Comparison of ENCODE assay signal across 8 cellular contexts in genomic region chr10:23439920-23440875, GRCh38. TPM values are rescaled to one million over a fixed set of nuclear protein-coding genes. Genes with fewer than 3 reads are reported as not detected.
A peak's percentile ranks its signal among the peaks of the same experiment; 100 is the strongest.
DNase-seq lines count a peak whose midpoint lies in the region; ATAC-seq and TF ChIP-seq lines count a peak whose summit lies in the region.

No MANE protein-coding gene starts in this region.

- no peaks in the 10 kb centered on the region for H3K27me3 ChIP-seq in DOHH2 (ENCODE audit: control insufficient read depth, low read length)
- no peaks in the 10 kb centered on the region for H3K27me3 ChIP-seq in muscle layer of colon (ENCODE audit: control insufficient read depth in 1 of 2, insufficient read depth in 2 of 2, low read length in 2 of 2)

- H3K9me2 ChIP-seq in DOHH2 (replicated peaks; ENCODE audit: control insufficient read depth, low read length) = no peaks in the 10 kb centered on the region

- DNase-seq in Jurkat, Clone E6-1 (ENCODE audit: low read depth, low spot score) = no peak
- peak; percentile 47 for DNase-seq in activated CD8-positive, alpha-beta memory T cell treated with anti-CD3 and anti-CD28 coated beads, Interleukin-2, amount 10 ng/mL, durations not matched to agents 7 days and 5 days
- no peak for DNase-seq in epithelial cell of prostate (ENCODE audit: low read depth, low spot score)
- DNase-seq in stromal cell of bone marrow (ENCODE audit: low read depth) = peak; percentile 45
- no peak for DNase-seq in cerebellar nuclear complex (lab: John Stamatoyannopoulos, UW)

- no peaks in the 10 kb centered on the region for H3K9me3 Mint-ChIP-seq in activated CD8-positive, alpha-beta memory T cell treated with anti-CD3 and anti-CD28 coated beads, Interleukin-2, amount 10 ng/mL, durations not matched to agents 7 days and 5 days (ENCODE audit: low read depth)

- H3K79me2 ChIP-seq in DOHH2 (ENCODE audit: control insufficient read depth, low read length) = peaks cover 45% of the 10 kb centered on the region

- peaks cover 7% of the 10 kb centered on the region for H3F3A ChIP-seq in DOHH2 (ENCODE audit: control insufficient read depth, insufficient read depth)

- H3K4me3 ChIP-seq in DOHH2 (ENCODE audit: low read length) (peak overlapping the region; percentile 91), muscle layer of colon (ENCODE audit: low read depth in 1 of 2, low read length in 2 of 2) (peak overlapping the region; percentile 72 to 78)
- peak overlapping the region; percentile 53 for H3K4me3 ChIP-seq in Jurkat, Clone E6-1 (ENCODE audit: low read length)

- H3K4me1 Mint-ChIP-seq in activated CD8-positive, alpha-beta memory T cell treated with anti-CD3 and anti-CD28 coated beads, Interleukin-2, amount 10 ng/mL, durations not matched to agents 7 days and 5 days = peaks cover 37% of the 10 kb centered on the region

- H3K27me3 Mint-ChIP-seq in activated CD8-positive, alpha-beta memory T cell treated with anti-CD3 and anti-CD28 coated beads, Interleukin-2, amount 10 ng/mL, durations not matched to agents 7 days and 5 days = peaks cover 2% of the 10 kb centered on the region

- no peak for TF ChIP-seq CTCF in DOHH2 (IDR thresholded peaks at IDR 0.05; ENCODE audit: low read depth, low read length, poor library complexity, severe bottlenecking)

- H3K4me1 ChIP-seq in DOHH2 (ENCODE audit: control insufficient read depth, low read length) (peaks cover 41% of the 10 kb centered on the region), muscle layer of colon (ENCODE audit: insufficient read depth, low read length) (peaks cover 34% of the 10 kb centered on the region)

- peaks cover 8% of the 10 kb centered on the region for H3K36me3 Mint-ChIP-seq in activated CD8-positive, alpha-beta memory T cell treated with anti-CD3 and anti-CD28 coated beads, Interleukin-2, amount 10 ng/mL, durations not matched to agents 7 days and 5 days

- H3K27ac ChIP-seq in DOHH2 (ENCODE audit: low read depth, low read length) (peak overlapping the region; percentile 23), epithelial cell of prostate (peak overlapping the region; percentile 70), muscle layer of colon (ENCODE audit: low read depth, low read length) (peak overlapping the region; percentile 13)

- peak; percentile 21 for ATAC-seq in GM21717 (IDR thresholded peaks at IDR 0.05; ENCODE audit: unreplicated experiment)
- ATAC-seq in activated CD8-positive, alpha-beta memory T cell treated with anti-CD3 and anti-CD28 coated beads, Interleukin-2, amount 10 ng/mL, durations not matched to agents 7 days and 5 days = peak; percentile 17

- CTCF ChIA-PET in activated CD8-positive, alpha-beta memory T cell treated with anti-CD3 and anti-CD28 coated beads, Interleukin-2, amount 10 ng/mL, durations not matched to agents 7 days and 5 days (lab: Charles Lee) = no interaction called here

- H3K4me2 ChIP-seq in DOHH2 (ENCODE audit: low read length) = peak overlapping the region; percentile 87

- peak overlapping the region; percentile 80 for H3K27ac Mint-ChIP-seq in activated CD8-positive, alpha-beta memory T cell treated with anti-CD3 and anti-CD28 coated beads, Interleukin-2, amount 10 ng/mL, durations not matched to agents 7 days and 5 days

- peak overlapping the region; percentile 84 for H3K4me3 Mint-ChIP-seq in activated CD8-positive, alpha-beta memory T cell treated with anti-CD3 and anti-CD28 coated beads, Interleukin-2, amount 10 ng/mL, durations not matched to agents 7 days and 5 days

- no peaks in the 10 kb centered on the region for H3K9me3 ChIP-seq in DOHH2 (ENCODE audit: control insufficient read depth, insufficient read depth, low read length)
- H3K9me3 ChIP-seq in muscle layer of colon (ENCODE audit: low read length) = no peaks in the 10 kb centered on the region

- peaks cover 27% of the 10 kb centered on the region for H3K36me3 ChIP-seq in DOHH2 (ENCODE audit: control insufficient read depth, low read length)
- peaks cover 12% of the 10 kb centered on the region for H3K36me3 ChIP-seq in muscle layer of colon (ENCODE audit: insufficient read depth, low read length)

- H3K9ac ChIP-seq in muscle layer of colon (ENCODE audit: low read length) = peak overlapping the region; percentile 51

- peaks cover 6% of the 10 kb centered on the region; the same call in 1 of the 2 replicates for H4K20me1 ChIP-seq in DOHH2 (ENCODE audit: control insufficient read depth, insufficient read depth, low read depth, low read length)

RNA-seq across cellular contexts. Expression of gene OTUD1, which starts 1.3 kb away (rescaled TPM):
- 2.8 TPM for polyA plus RNA-seq in Jurkat, Clone E6-1 (2012; ENCODE audit: insufficient read depth, insufficient read length)
- total RNA-seq in activated CD8-positive, alpha-beta memory T cell treated with anti-CD3 and anti-CD28 coated beads, Interleukin-2, amount 10 ng/mL, durations not matched to agents 7 days and 5 days = 10 to 100 TPM; 11.2 to 16.1 TPM

Comparison
In these comparisons a context has a peak if more than half of its experiments do, and no peak if none do; other contexts are left out.
1. H3K27ac ChIP-seq: peak in every context shown above with its lines; median percentile 70 in epithelial cell of prostate; 23 in DOHH2; 13 in muscle layer of colon.
2. DNase-seq: peak in activated CD8-positive, alpha-beta memory T cell treated with anti-CD3 and anti-CD28 coated beads, Interleukin-2, amount 10 ng/mL, durations not matched to agents 7 days and 5 days (single experiment) and stromal cell of bone marrow (single experiment); none in Jurkat, Clone E6-1 (single experiment), epithelial cell of prostate (single experiment) and cerebellar nuclear complex (0 of 2).
3. Peak in every context shown above with its lines, with median percentiles within 50 percentile points of each other: H3K4me3 ChIP-seq.